ENCODE assay signal across 1 cellular context in genomic region chr3:141797819-141798405, GRCh38.
TF ChIP-seq lines count a peak whose summit lies in the region.

No MANE protein-coding gene starts in this region.

TF ChIP-seq in GM12878, 131 proteins besides CTCF, POLR2A, EP300 and RAD21 (continued from another document):
- no peak for TF ChIP-seq ZBTB11 (CRISPR knock-in tag; IDR thresholded peaks at IDR 0.05)
- no peak for TF ChIP-seq YY1 (IDR thresholded peaks at IDR 0.05; ENCODE audit: low read depth, low read length)
- TF ChIP-seq SIX5 (IDR thresholded peaks at IDR 0.05; ENCODE audit: low read depth, low read length, severe bottlenecking), result no peak
- TF ChIP-seq YBX1 (IDR thresholded peaks at IDR 0.05), result no peak
- no peak for TF ChIP-seq EGR1 (IDR thresholded peaks at IDR 0.05; ENCODE audit: borderline replicate concordance in 1 of 2, low read depth in 2 of 2, low read length in 2 of 2)
- no peak for TF ChIP-seq TCF7 (IDR thresholded peaks at IDR 0.05; ENCODE audit: borderline replicate concordance)
- TF ChIP-seq ZNF592 (IDR thresholded peaks at IDR 0.05), result no peak
- no peak for TF ChIP-seq NFXL1 (IDR thresholded peaks at IDR 0.05; ENCODE audit: borderline replicate concordance)
- TF ChIP-seq NBN (IDR thresholded peaks at IDR 0.05), result no peak
- TF ChIP-seq PKNOX1 (IDR thresholded peaks at IDR 0.05), result no peak
- TF ChIP-seq CREM (IDR thresholded peaks at IDR 0.05; ENCODE audit: low read depth), result no peak
- TF ChIP-seq CBFB (IDR thresholded peaks at IDR 0.05; ENCODE audit: low read depth), result no peak
- TF ChIP-seq ZNF384 (IDR thresholded peaks at IDR 0.05; ENCODE audit: borderline replicate concordance, low read depth, low read length), result no peak
- no peak for TF ChIP-seq BMI1 (IDR thresholded peaks at IDR 0.05; ENCODE audit: borderline replicate concordance)
- no peak for TF ChIP-seq IRF3 (IDR thresholded peaks at IDR 0.05)
- TF ChIP-seq USF1 (IDR thresholded peaks at IDR 0.05; ENCODE audit: borderline replicate concordance, extremely low read length, insufficient read depth, low read depth, low read length), result no peak
- TF ChIP-seq HDAC2 (IDR thresholded peaks at IDR 0.05), result no peak
- no peak for TF ChIP-seq ZNF217 (IDR thresholded peaks at IDR 0.05)
- no peak for TF ChIP-seq POLR2AphosphoS2 (IDR thresholded peaks at IDR 0.05; ENCODE audit: low read depth, low read length)
